ENCODE assay signal across 23 cellular contexts in the genomic region with DNA sequence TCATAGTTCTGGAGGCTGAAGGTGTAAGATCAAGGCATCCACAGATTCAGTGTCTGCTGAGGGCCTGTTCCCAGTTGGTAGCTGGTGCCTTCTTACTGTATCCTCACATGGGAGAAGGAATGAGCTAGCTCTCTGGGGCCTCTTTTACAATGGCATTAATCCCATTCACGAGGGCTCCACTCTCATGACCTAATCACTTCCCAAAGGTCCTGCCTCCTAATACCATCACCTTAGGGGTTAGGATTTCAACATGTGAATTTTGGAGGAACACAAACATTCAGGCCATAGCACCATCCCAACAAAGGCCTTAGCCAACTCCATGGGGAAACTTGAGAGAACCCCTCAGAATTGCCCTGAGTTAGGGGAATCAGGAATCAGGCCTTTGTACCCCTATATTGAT.
"Had no signal": no experiment of that assay in that cellular context is flagged by ENCODE, and none has a peak within 500 bp of the region (broad histone marks: within the 10 kb centered on the region; RNA-seq: fewer than 3 reads in every experiment).

No MANE protein-coding gene starts in this region.

- DNase-seq: activated CD4-positive, alpha-beta T cell treated with anti-CD3 and anti-CD28 coated beads for 4 hours; activated CD4-positive, alpha-beta T cell treated with anti-CD3 and anti-CD28 coated beads, Interleukin-2, amount 50 U/mL, for 48 hours; activated CD4-positive, CD25-positive, alpha-beta regulatory T cell; activated CD8-positive, alpha-beta memory T cell treated with anti-CD3 and anti-CD28 coated beads for 24 hours; activated effector memory CD4-positive, alpha-beta T cell treated with anti-CD3 and anti-CD28 coated beads, Interleukin-2, amount 50 U/mL, for 16 hours; activated naive CD4-positive, alpha-beta T cell treated with anti-CD3 and anti-CD28 coated beads for 36 hours; activated naive CD8-positive, alpha-beta T cell treated with anti-CD3 and anti-CD28 coated beads for 36 hours; activated T-cell treated with anti-CD3 and anti-CD28 coated beads, Interleukin-2, amount 50 U/mL, for 1 hour; cerebellar nuclear complex; dorsolateral prefrontal cortex; effector memory CD4-positive, alpha-beta T cell; foreskin melanocyte; left lung; lower lobe of right lung; mucosa of descending colon; right cardiac atrium; stimulated activated CD4-positive, alpha-beta T cell treated with anti-CD3 and anti-CD28 coated beads, Interleukin-4, amount 100 ng/mL, for 1 hour had no signal

- H3K9me3 ChIP-seq: ascending aorta, left lung, lower lobe of right lung, mucosa of descending colon, neutrophil, vagina had no signal

- H3K79me2 ChIP-seq: parathyroid adenoma had no signal

- H3K27ac ChIP-seq: ascending aorta, cardiac muscle cell, coronary artery, dorsolateral prefrontal cortex, left lung, lower lobe of right lung, neutrophil, parathyroid adenoma, vagina had no signal

- H3K4me1 ChIP-seq: ascending aorta, left lung, lower lobe of right lung, parathyroid adenoma had no signal

- H3K4me3 ChIP-seq: ascending aorta, cardiac muscle cell, coronary artery, dorsolateral prefrontal cortex, left lung, lower lobe of right lung, mucosa of descending colon, vagina had no signal

- H3K9ac ChIP-seq: parathyroid adenoma had no signal

- ATAC-seq: left lung, mucosa of descending colon, right cardiac atrium had no signal

- H3K27me3 ChIP-seq: ascending aorta, cardiac muscle cell, left lung, vagina had no signal

- H2AFZ ChIP-seq: parathyroid adenoma had no signal

- H3K36me3 ChIP-seq: ascending aorta, cardiac muscle cell, left lung, lower lobe of right lung, neutrophil, vagina had no signal
